ENCODE assay signal across 13 cellular contexts in the genomic region with DNA sequence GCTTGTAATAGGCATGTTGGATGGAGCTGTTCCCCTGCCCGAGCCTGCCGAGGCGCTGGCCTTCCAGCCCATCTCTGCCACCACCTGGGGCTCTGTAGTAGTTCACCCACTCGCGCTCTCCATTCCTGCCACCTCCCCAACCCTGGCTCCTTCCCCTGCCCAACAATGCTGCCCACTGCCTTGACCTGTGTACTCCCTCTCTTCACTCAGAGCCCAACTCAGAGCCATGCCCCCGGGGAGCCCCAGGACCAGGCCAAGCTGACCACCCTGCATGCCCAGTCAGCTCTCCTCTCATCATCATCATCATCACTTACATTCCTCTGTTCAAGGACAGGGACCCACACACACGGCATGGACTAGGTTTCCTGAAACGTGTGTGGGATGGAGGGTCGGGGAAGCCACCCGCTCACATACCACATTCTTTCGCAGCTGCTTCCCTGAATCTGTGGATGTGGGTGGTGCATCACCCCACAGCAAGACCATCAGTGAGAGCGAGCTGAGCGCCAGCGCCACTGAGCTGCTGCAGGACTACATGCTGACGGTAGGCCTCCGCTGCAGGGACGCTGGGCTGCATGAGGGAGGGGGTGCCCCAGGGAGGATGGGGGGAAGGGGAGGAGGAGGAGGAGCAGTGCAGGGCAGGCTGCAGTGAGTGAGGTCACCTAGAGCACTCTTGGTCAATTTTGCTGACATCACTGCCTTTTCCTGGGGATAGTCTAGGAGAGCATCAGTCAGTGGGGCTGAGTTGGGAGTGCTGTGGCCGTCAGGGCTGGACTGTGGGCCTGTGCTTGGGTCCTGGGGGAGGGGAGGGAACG. TPM values are rescaled to one million over a fixed set of nuclear protein-coding genes. Genes with fewer than 3 reads are reported as not detected.
DNase-seq lines count a peak whose midpoint lies in the region; ATAC-seq, FAIRE-seq and TF ChIP-seq lines count a peak whose summit lies in the region.
"Had no signal": no experiment of that assay in that cellular context is flagged by ENCODE, and none has a peak within 500 bp of the region (broad histone marks: within the 10 kb centered on the region; RNA-seq: fewer than 3 reads in every experiment).

No MANE protein-coding gene starts in this region.

- no peak for FAIRE-seq in H54 (lab: Jason Lieb, UNC)
- FAIRE-seq: GM18507 had no signal

- TF ChIP-seq CTCF in brain (conservative IDR thresholded peaks at IDR 0.05) (no peak), nephron progenitor cell (IDR thresholded peaks at IDR 0.05) (no peak), psoas muscle (IDR thresholded peaks at IDR 0.05) (no peak)

- H3K4me1 ChIP-seq in psoas muscle: no peaks in the 10 kb centered on the region

- peaks cover 63% of the 10 kb centered on the region for H3K36me3 Mint-ChIP-seq in T-helper 2 cell treated with Interferon-gamma antibody and Interleukin-4, amounts not matched to agents 5 μg/mL and 100 μg/mL, for 36 hours (ENCODE audit: low read depth)
- H3K36me3 Mint-ChIP-seq in brain (peaks cover 30% of the 10 kb centered on the region), nephron progenitor cell (ENCODE audit: low read depth) (peaks cover 4% of the 10 kb centered on the region)

- DNase-seq in T-helper 2 cell treated with Interferon-gamma antibody and Interleukin-4, amounts not matched to agents 5 μg/mL and 100 μg/mL, for 36 hours (ENCODE audit: low spot score): no peak
- DNase-seq in T-helper 2 cell (no peak), MV-4-11 (lab: John Stamatoyannopoulos, UW) (peak; percentile 42), nephron progenitor cell (no peak), DMS53 (lab: John Stamatoyannopoulos, UW) (no peak), H54 (ENCODE audit: insufficient read length, low spot score) (no peak), psoas muscle (no peak)
- DNase-seq: activated B cell treated with CpG ODN at 0.5 μM for 24 hours; effector memory CD8-positive, alpha-beta T cell; NCI-H510A; SHP77 treated with DMSO at 0.1 percent for 48 hours had no signal

- no peaks in the 10 kb centered on the region for H3K27me3 ChIP-seq in psoas muscle (ENCODE audit: insufficient read depth in 3 of 3, low read length in 2 of 3)

- H3K36me3 ChIP-seq in psoas muscle (ENCODE audit: insufficient read depth in 1 of 2, low read depth in 1 of 2): peaks cover 2 to 97% of the 10 kb centered on the region in 2 donors

- H3K9me3 ChIP-seq in psoas muscle: no peaks in the 10 kb centered on the region

- no peak for TF ChIP-seq POLR2A in H54 (IDR thresholded peaks at IDR 0.05; ENCODE audit: low read depth, low read length)

- peak overlapping the region; percentile 49 for H3K27ac Mint-ChIP-seq in T-helper 2 cell treated with Interferon-gamma antibody and Interleukin-4, amounts not matched to agents 5 μg/mL and 100 μg/mL, for 36 hours
- peak overlapping the region; percentile 41 to 94 (median 87) for H3K27ac Mint-ChIP-seq in brain
- H3K27ac Mint-ChIP-seq in nephron progenitor cell: peak overlapping the region; percentile 95
- H3K27ac Mint-ChIP-seq: activated B cell treated with CpG ODN at 0.5 μM for 24 hours had no signal

- H3K27ac ChIP-seq in psoas muscle: no peak overlapping the region

- H3K4me1 Mint-ChIP-seq in T-helper 2 cell treated with Interferon-gamma antibody and Interleukin-4, amounts not matched to agents 5 μg/mL and 100 μg/mL, for 36 hours (ENCODE audit: low read depth): no peaks in the 10 kb centered on the region
- H3K4me1 Mint-ChIP-seq in brain (peaks cover 6% of the 10 kb centered on the region), nephron progenitor cell (no peaks in the 10 kb centered on the region)

- no peak for ATAC-seq in psoas muscle
- ATAC-seq: effector memory CD8-positive, alpha-beta T cell had no signal

- no peak overlapping the region for H3K4me3 ChIP-seq in psoas muscle

- H3K4me3 Mint-ChIP-seq in T-helper 2 cell treated with Interferon-gamma antibody and Interleukin-4, amounts not matched to agents 5 μg/mL and 100 μg/mL, for 36 hours: no peak overlapping the region
- H3K4me3 Mint-ChIP-seq in brain (no peak overlapping the region), nephron progenitor cell (no peak overlapping the region)
- H3K4me3 Mint-ChIP-seq: activated B cell treated with CpG ODN at 0.5 μM for 24 hours had no signal

- no peaks in the 10 kb centered on the region for H3K27me3 Mint-ChIP-seq in T-helper 2 cell treated with Interferon-gamma antibody and Interleukin-4, amounts not matched to agents 5 μg/mL and 100 μg/mL, for 36 hours (ENCODE audit: low read depth)
- peaks cover 3% of the 10 kb centered on the region for H3K27me3 Mint-ChIP-seq in brain
- H3K27me3 Mint-ChIP-seq in nephron progenitor cell (ENCODE audit: low read depth, poor library complexity): no peaks in the 10 kb centered on the region
- H3K27me3 Mint-ChIP-seq: activated B cell treated with CpG ODN at 0.5 μM for 24 hours; effector memory CD8-positive, alpha-beta T cell had no signal

- intact Hi-C loops in psoas muscle (cut with DNase I): no loop called here

- WGBS in psoas muscle, 3 donors: 82 to 90% (median 89%) methylated on average over 19 of the region's 19 CpGs

- no peaks in the 10 kb centered on the region for H3K9me3 Mint-ChIP-seq in T-helper 2 cell treated with Interferon-gamma antibody and Interleukin-4, amounts not matched to agents 5 μg/mL and 100 μg/mL, for 36 hours
- no peaks in the 10 kb centered on the region for H3K9me3 Mint-ChIP-seq in brain
- no peaks in the 10 kb centered on the region for H3K9me3 Mint-ChIP-seq in nephron progenitor cell
- H3K9me3 Mint-ChIP-seq: activated B cell treated with CpG ODN at 0.5 μM for 24 hours; effector memory CD8-positive, alpha-beta T cell had no signal

RNA-seq across cellular contexts. Expression of a gene that starts 15.5 kb away (rescaled TPM):
- polyA plus RNA-seq in brain (ENCODE audit: insufficient read depth, low read depth, low replicate concordance) (110 TPM), psoas muscle (under 1 TPM; 0.23 to 0.51 (median 0.33) TPM)
- total RNA-seq in psoas muscle: 1 to 10 TPM; 1.1 to 1.4 (median 1.2) TPM

RNA-seq across cellular contexts. Expression of a gene that starts 38.3 kb away (rescaled TPM):
- polyA plus RNA-seq in brain (ENCODE audit: insufficient read depth, low read depth, low replicate concordance): 58.3 TPM
- 100 to 1,000 TPM in 1 of 4 donors, 10 to 100 TPM in 3; 70.9 to 127 (median 84.1) TPM for total RNA-seq in psoas muscle
- 100 to 1,000 TPM in 2 of 3 donors, 10 to 100 TPM in 1; 90.4 to 195 (median 130) TPM for polyA plus RNA-seq in psoas muscle

Comparison
In these comparisons a context has a peak if more than half of its experiments do, and no peak if none do; other contexts are left out.
1. RNA of a gene that starts 15.5 kb away (polyA plus RNA-seq): 110 TPM in brain (single experiment); 0.23 to 0.51 TPM in psoas muscle; every median in the first group is over 10 times any median in the second.
2. Peak in every context shown above with its lines, with median percentiles within 50 percentile points of each other: H3K27ac Mint-ChIP-seq.